In genomic region chr12:23536293-23536692, GRCh38 we compare ENCODE assay signal across 14 cellular contexts.
DNase-seq lines count a peak whose midpoint lies in the region; ATAC-seq and TF ChIP-seq lines count a peak whose summit lies in the region.
"Had no signal": no experiment of that assay in that cellular context is flagged by ENCODE, and none has a peak within 500 bp of the region (broad histone marks: within the 10 kb centered on the region; RNA-seq: fewer than 3 reads in every experiment).

No MANE protein-coding gene starts in this region.

- no peaks in the 10 kb centered on the region for H3K79me2 ChIP-seq in neural progenitor cell (ENCODE audit: low read depth)

- peaks cover 4% of the 10 kb centered on the region for H3F3A ChIP-seq in neural progenitor cell (ENCODE audit: low read depth)

- H3K4me3 ChIP-seq in BLaER1 treated with 17β-estradiol and CSF1 and Interleukin-3, amounts not matched to agents 10 nM and 100 nM = no peak overlapping the region
- H3K4me3 ChIP-seq in neural progenitor cell = no peak overlapping the region
- H3K4me3 ChIP-seq: pancreas, stomach had no signal

- no peaks in the 10 kb centered on the region for H3K27me3 ChIP-seq in BLaER1 treated with 17β-estradiol and CSF1 and Interleukin-3, amounts not matched to agents 10 nM and 100 nM
- H3K27me3 ChIP-seq in neural progenitor cell = no peaks in the 10 kb centered on the region
- H3K27me3 ChIP-seq: pancreas, stomach had no signal

- no peaks in the 10 kb centered on the region for H3K9me3 Mint-ChIP-seq in neural progenitor cell

- no peak overlapping the region for H3K27ac Mint-ChIP-seq in neural progenitor cell

- no peak overlapping the region for H3K9ac ChIP-seq in BLaER1 treated with 17β-estradiol and CSF1 and Interleukin-3, amounts not matched to agents 10 nM and 100 nM
- no peak overlapping the region for H3K9ac ChIP-seq in neural progenitor cell

- peaks cover 5 to 50% (median 28%) of the 10 kb centered on the region in 10 experiments; a peak in 17 of 20 replicates for H3K4me1 ChIP-seq in BLaER1 treated with 17β-estradiol and CSF1 and Interleukin-3, amounts not matched to agents 10 nM and 100 nM
- no peaks in the 10 kb centered on the region for H3K4me1 ChIP-seq in neural progenitor cell
- H3K4me1 ChIP-seq: pancreas, stomach had no signal

- no peak overlapping the region for H3K4me3 Mint-ChIP-seq in neural progenitor cell

- H3K27me3 Mint-ChIP-seq in neural progenitor cell (ENCODE audit: insufficient read depth, low read depth) = peaks cover 3% of the 10 kb centered on the region

- H4K20me1 ChIP-seq in BLaER1 treated with 17β-estradiol and CSF1 and Interleukin-3, amounts not matched to agents 10 nM and 100 nM = no peaks in the 10 kb centered on the region
- H4K20me1 ChIP-seq in neural progenitor cell (ENCODE audit: low read depth) = no peaks in the 10 kb centered on the region

- peaks cover 30% of the 10 kb centered on the region for H3K36me3 Mint-ChIP-seq in neural progenitor cell

- peaks cover 0 to 5% (median 0%) of the 10 kb centered on the region in 11 experiments; a peak in 1 of 22 replicates for H3K9me3 ChIP-seq in BLaER1 treated with 17β-estradiol and CSF1 and Interleukin-3, amounts not matched to agents 10 nM and 100 nM (replicated peaks in 1 of 11)
- no peaks in the 10 kb centered on the region for H3K9me3 ChIP-seq in neural progenitor cell (ENCODE audit: low read depth)
- H3K9me3 ChIP-seq: pancreas, stomach had no signal

- H3K4me1 Mint-ChIP-seq in neural progenitor cell = no peaks in the 10 kb centered on the region

- DNase-seq in NCI-H2081 (lab: John Stamatoyannopoulos, UW) (peak; percentile 82 to 95), neural progenitor cell (ENCODE audit: low spot score) (no peak), cerebellar cortex (ENCODE audit: low spot score) (no peak), NCI-H2196 (lab: John Stamatoyannopoulos, UW; ENCODE audit: unreplicated experiment) (no peak)
- DNase-seq in stimulated activated CD4-positive, alpha-beta T cell treated with anti-CD3 and anti-CD28 coated beads, Interleukin-4, amount 100 ng/mL, for 1 hour = no peak
- DNase-seq: anterior cingulate cortex; effector memory CD4-positive, alpha-beta T cell; glutamatergic neuron; NCI-H1105; pancreas; stomach had no signal

- H2AFZ ChIP-seq in neural progenitor cell (replicated peaks) = no peak overlapping the region

- TF ChIP-seq CTCF in neural progenitor cell (IDR thresholded peaks at IDR 0.05) = no peak

- no peak overlapping the region for H3K27ac ChIP-seq in BLaER1 treated with 17β-estradiol and CSF1 and Interleukin-3, amounts not matched to agents 10 nM and 100 nM
- H3K27ac ChIP-seq in neural progenitor cell = no peak overlapping the region
- H3K27ac ChIP-seq: pancreas, stomach had no signal

- no peaks in the 10 kb centered on the region for H3K36me3 ChIP-seq in BLaER1 treated with 17β-estradiol and CSF1 and Interleukin-3, amounts not matched to agents 10 nM and 100 nM
- H3K36me3 ChIP-seq in neural progenitor cell = peaks cover 20% of the 10 kb centered on the region
- H3K36me3 ChIP-seq: pancreas had no signal

- H3K4me2 ChIP-seq in BLaER1 treated with 17β-estradiol and CSF1 and Interleukin-3, amounts not matched to agents 10 nM and 100 nM = peak overlapping the region; percentile 6 to 69 (median 39); a peak in 17 of 22 replicates
- no peak overlapping the region for H3K4me2 ChIP-seq in neural progenitor cell

- ATAC-seq in GM19328 (IDR thresholded peaks at IDR 0.05; ENCODE audit: unreplicated experiment) (peak; percentile 73), HG02870 (IDR thresholded peaks at IDR 0.05; ENCODE audit: unreplicated experiment) (peak; percentile 94)

Comparison
In these comparisons a context has a peak if more than half of its experiments do, and no peak if none do; other contexts are left out.
1. DNase-seq: peak in NCI-H2081 (2 of 2); none in stimulated activated CD4-positive, alpha-beta T cell treated with anti-CD3 and anti-CD28 coated beads, Interleukin-4, amount 100 ng/mL, for 1 hour (single experiment), neural progenitor cell (single experiment), cerebellar cortex (single experiment) and NCI-H2196 (single experiment).